1 cellular context compared by ENCODE assay signal in genomic region chr20:31695849-31696804, GRCh38.
TF ChIP-seq lines count a peak whose summit lies in the region.

No MANE protein-coding gene starts in this region.

TF ChIP-seq in HepG2, 621 proteins besides CTCF, POLR2A, EP300 and RAD21 (continued from another document and continues in another):
- peak; percentile 94 for TF ChIP-seq ZBTB34 (CRISPR knock-in tag; IDR thresholded peaks at IDR 0.05)
- peak; percentile 90; the same call in 1 of the 2 replicates for TF ChIP-seq MIER2 (CRISPR knock-in tag; IDR thresholded peaks at IDR 0.05)
- no peak for TF ChIP-seq ZNF280B (CRISPR knock-in tag; IDR thresholded peaks at IDR 0.05; ENCODE audit: borderline replicate concordance)
- no peak for TF ChIP-seq PREB (CRISPR knock-in tag; IDR thresholded peaks at IDR 0.05)
- no peak; the same call in 1 of the 2 replicates for TF ChIP-seq DR1 (CRISPR knock-in tag; IDR thresholded peaks at IDR 0.05)
- TF ChIP-seq ZNF746 (CRISPR knock-in tag; IDR thresholded peaks at IDR 0.05), result peak; percentile 98
- peak; percentile 85 for TF ChIP-seq ZNF3 (CRISPR knock-in tag; IDR thresholded peaks at IDR 0.05)
- peak; percentile 82 for TF ChIP-seq ZNF317 (CRISPR knock-in tag; IDR thresholded peaks at IDR 0.05)
- peak; percentile 100 for TF ChIP-seq ERF (CRISPR knock-in tag; IDR thresholded peaks at IDR 0.05)
- peak; percentile 80 for TF ChIP-seq CBX1 (IDR thresholded peaks at IDR 0.05; ENCODE audit: low read depth)
- TF ChIP-seq MED8 (CRISPR knock-in tag; IDR thresholded peaks at IDR 0.05; ENCODE audit: insufficient replicate concordance), result peak; percentile 99
- TF ChIP-seq ZNF263 (CRISPR knock-in tag; IDR thresholded peaks at IDR 0.05), result peak; percentile 69; the same call in 1 of the 2 replicates
- TF ChIP-seq ZNF75D (CRISPR knock-in tag; IDR thresholded peaks at IDR 0.05; ENCODE audit: borderline replicate concordance), result no peak
- peak; percentile 96; the same call in 1 of the 2 replicates for TF ChIP-seq MBD4 (IDR thresholded peaks at IDR 0.05; ENCODE audit: borderline replicate concordance, low read length)
- TF ChIP-seq ZSCAN21 (CRISPR knock-in tag; IDR thresholded peaks at IDR 0.05; ENCODE audit: borderline replicate concordance), result peak; percentile 99
- no peak for TF ChIP-seq ATF5 (CRISPR knock-in tag; IDR thresholded peaks at IDR 0.05; ENCODE audit: low read depth)
- peak; percentile 99 for TF ChIP-seq KLF11 (CRISPR knock-in tag; IDR thresholded peaks at IDR 0.05)
- TF ChIP-seq ZNF737 (CRISPR knock-in tag; IDR thresholded peaks at IDR 0.05; ENCODE audit: borderline replicate concordance), result peak; percentile 63; the same call in 1 of the 2 replicates
- TF ChIP-seq STAT6 (CRISPR knock-in tag; IDR thresholded peaks at IDR 0.05; ENCODE audit: borderline replicate concordance), result peak; percentile 94
- TF ChIP-seq ATF3 (CRISPR knock-in tag; IDR thresholded peaks at IDR 0.05), result peak; percentile 100
- peak; percentile 87; the same call in 1 of the 2 replicates for TF ChIP-seq RELA (CRISPR knock-in tag; IDR thresholded peaks at IDR 0.05)
- no peak for TF ChIP-seq KIAA2018 (CRISPR knock-in tag; IDR thresholded peaks at IDR 0.05; ENCODE audit: borderline replicate concordance)
- peak; percentile 92 for TF ChIP-seq BORCS8-MEF2B (CRISPR knock-in tag; IDR thresholded peaks at IDR 0.05)
- peak; percentile 97 for TF ChIP-seq ZFP1 (CRISPR knock-in tag; IDR thresholded peaks at IDR 0.05)
- no peak for TF ChIP-seq ZNF577 (CRISPR knock-in tag; IDR thresholded peaks at IDR 0.05; ENCODE audit: borderline replicate concordance, low read depth)
- no peak for TF ChIP-seq CSRNP2 (CRISPR knock-in tag; conservative IDR thresholded peaks at IDR 0.05; ENCODE audit: low read depth)
- peak; percentile 81; the same call in 1 of the 2 replicates for TF ChIP-seq ZNF160 (CRISPR knock-in tag; IDR thresholded peaks at IDR 0.05)
- 0 out of 2 replicates have a peak, but pooled peaks have one; percentile 9 for TF ChIP-seq KLF12 (CRISPR knock-in tag; IDR thresholded peaks at IDR 0.05; ENCODE audit: borderline replicate concordance)
- no peak for TF ChIP-seq KLF13 (CRISPR knock-in tag; IDR thresholded peaks at IDR 0.05)
- 0 out of 2 replicates have a peak, but pooled peaks have one; percentile 36 for TF ChIP-seq CHD2 (IDR thresholded peaks at IDR 0.05; ENCODE audit: low read depth, low read length)
- TF ChIP-seq ZZZ3 (CRISPR knock-in tag; IDR thresholded peaks at IDR 0.05; ENCODE audit: borderline replicate concordance), result peak; percentile 55
- TF ChIP-seq TSC22D2 (CRISPR knock-in tag; IDR thresholded peaks at IDR 0.05; ENCODE audit: borderline replicate concordance), result peak; percentile 95; the same call in 1 of the 2 replicates
- TF ChIP-seq PLRG1 (conservative IDR thresholded peaks at IDR 0.05), result no peak
- peak; percentile 94 for TF ChIP-seq KDM2A (CRISPR knock-in tag; IDR thresholded peaks at IDR 0.05; ENCODE audit: borderline replicate concordance, low read depth)
- no peak for TF ChIP-seq NFIB (CRISPR knock-in tag; IDR thresholded peaks at IDR 0.05; ENCODE audit: borderline replicate concordance)
- TF ChIP-seq ZNF780A (CRISPR knock-in tag; IDR thresholded peaks at IDR 0.05), result peak; percentile 97
- peak; percentile 91 for TF ChIP-seq CREB1 (IDR thresholded peaks at IDR 0.05)
- peak; percentile 93 for TF ChIP-seq CREB1 (CRISPR knock-in tag; IDR thresholded peaks at IDR 0.05)
- TF ChIP-seq CREM (IDR thresholded peaks at IDR 0.05), result peak; percentile 97
- TF ChIP-seq CREM (CRISPR knock-in tag; IDR thresholded peaks at IDR 0.05), result no peak
- no peak for TF ChIP-seq MTERF4 (CRISPR knock-in tag; IDR thresholded peaks at IDR 0.05)
- TF ChIP-seq ZNF333 (CRISPR knock-in tag; IDR thresholded peaks at IDR 0.05; ENCODE audit: borderline replicate concordance), result no peak
- TF ChIP-seq FOXP1 (IDR thresholded peaks at IDR 0.05), result peak; percentile 71
- TF ChIP-seq FOXP1 (CRISPR knock-in tag; IDR thresholded peaks at IDR 0.05), result peak; percentile 97
- peak; percentile 26; the same call in 1 of the 2 replicates for TF ChIP-seq RFX5 (IDR thresholded peaks at IDR 0.05; ENCODE audit: low read depth, low read length)
- peak; percentile 59; the same call in 1 of the 2 replicates for TF ChIP-seq PHF8 (CRISPR knock-in tag; IDR thresholded peaks at IDR 0.05)
